Comparison of ENCODE assay signal across 1 cellular context in the genomic region with DNA sequence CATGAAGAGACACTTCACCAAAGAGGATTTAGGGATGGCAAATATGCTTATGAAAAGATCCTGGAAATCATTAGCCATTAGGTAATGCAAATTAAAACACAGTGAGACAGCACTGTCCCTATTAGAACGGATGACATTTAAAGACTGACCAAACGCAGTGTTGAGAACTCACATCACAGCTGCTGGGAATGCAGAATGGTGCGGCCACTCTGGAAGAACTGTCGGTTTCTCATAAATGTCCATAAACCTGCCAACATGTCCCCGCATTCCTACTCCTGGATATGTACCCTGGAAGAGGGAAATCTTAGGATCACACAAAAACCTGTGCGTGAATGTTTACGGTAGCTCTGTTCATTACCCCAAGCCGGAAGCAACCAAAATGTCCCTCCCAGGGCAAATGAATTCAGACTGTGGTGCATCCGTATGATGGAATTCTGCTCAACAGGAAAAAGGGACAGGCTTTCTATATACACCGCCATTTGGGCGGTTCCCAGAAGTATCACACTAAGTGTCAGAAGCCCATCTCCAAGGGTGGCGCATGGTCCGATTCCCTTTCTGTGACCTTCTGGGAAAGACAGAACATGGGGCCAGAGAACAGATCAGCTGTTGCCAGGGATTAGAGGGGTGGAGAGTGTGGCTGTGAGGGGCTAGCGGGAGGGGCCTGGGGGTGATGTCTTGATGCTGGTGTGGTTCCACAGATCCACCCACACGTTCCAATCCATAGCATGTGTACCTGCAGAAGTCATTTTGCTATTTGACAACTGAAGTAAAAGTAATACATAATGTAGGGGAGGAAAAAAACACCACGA.
TF ChIP-seq lines count a peak whose summit lies in the region.

No MANE protein-coding gene starts in this region.

TF ChIP-seq in K562, 482 proteins besides CTCF, POLR2A, EP300 and RAD21 (continued from another document):
- TF ChIP-seq PREB (CRISPR knock-in tag; IDR thresholded peaks at IDR 0.05), result no peak
